ENCODE assay signal across 23 cellular contexts in genomic region chr7:124667754-124668153, GRCh38.
DNase-seq lines count a peak whose midpoint lies in the region; ATAC-seq, FAIRE-seq and TF ChIP-seq lines count a peak whose summit lies in the region.
"Had no signal": no experiment of that assay in that cellular context is flagged by ENCODE, and none has a peak within 500 bp of the region (broad histone marks: within the 10 kb centered on the region; RNA-seq: fewer than 3 reads in every experiment).

No MANE protein-coding gene starts in this region.

- peaks cover 4% of the 10 kb centered on the region; the same call in 1 of the 2 replicates for H3K9me2 ChIP-seq in GM23338 (ENCODE audit: insufficient read depth)

- H3K4me1 ChIP-seq in GM23338 (ENCODE audit: insufficient read depth), result 0 out of 2 replicates have a peak, but pooled peaks cover 2% of the 10 kb centered on the region
- H3K4me1 ChIP-seq in parathyroid adenoma, result no peaks in the 10 kb centered on the region
- H3K4me1 ChIP-seq: Caco-2 had no signal

- H3K36me3 ChIP-seq in GM23338 (ENCODE audit: insufficient read depth) (no peaks in the 10 kb centered on the region), parathyroid adenoma (ENCODE audit: control insufficient read depth, insufficient read depth, low read length) (no peaks in the 10 kb centered on the region)

- H3K9ac ChIP-seq in parathyroid adenoma, result no peak overlapping the region

- no peaks in the 10 kb centered on the region for H3K27me3 ChIP-seq in GM23338 (ENCODE audit: insufficient read depth)
- no peaks in the 10 kb centered on the region for H3K27me3 ChIP-seq in parathyroid adenoma (ENCODE audit: control insufficient read depth, insufficient read depth, low read length)

- no peaks in the 10 kb centered on the region for H3K36me3 Mint-ChIP-seq in GM23338 (ENCODE audit: low read depth)
- H3K36me3 Mint-ChIP-seq: CD8-positive, alpha-beta T cell had no signal

- no peak overlapping the region for H3K4me3 Mint-ChIP-seq in GM23338
- H3K4me3 Mint-ChIP-seq: B cell; CD8-positive, alpha-beta T cell; T-helper 17 cell had no signal

- H3K9me3 ChIP-seq in parathyroid adenoma (ENCODE audit: control insufficient read depth, low read length), result no peaks in the 10 kb centered on the region
- H3K9me3 ChIP-seq: Caco-2 had no signal

- no peak overlapping the region for H3K27ac Mint-ChIP-seq in GM23338
- H3K27ac Mint-ChIP-seq: B cell; CD8-positive, alpha-beta T cell; T-helper 17 cell had no signal

- no peak for TF ChIP-seq CTCF in GM23338 (conservative IDR thresholded peaks at IDR 0.05; ENCODE audit: low read depth in 2 of 2)
- no peak for TF ChIP-seq CTCF in parathyroid adenoma (IDR thresholded peaks at IDR 0.05)
- no peak for TF ChIP-seq CTCF in D721Med (IDR thresholded peaks at IDR 0.05; ENCODE audit: insufficient read depth, missing control alignments)

- H3K4me3 ChIP-seq in GM23338 (no peak overlapping the region), parathyroid adenoma (ENCODE audit: low read depth, low read length) (no peak overlapping the region)
- H3K4me3 ChIP-seq: SK-N-MC had no signal

- no peaks in the 10 kb centered on the region for H3K9me3 Mint-ChIP-seq in GM23338
- H3K9me3 Mint-ChIP-seq: CD8-positive, alpha-beta T cell had no signal

- no peaks in the 10 kb centered on the region for H4K20me1 ChIP-seq in GM23338 (replicated peaks; ENCODE audit: insufficient read depth)

- H3K4me2 ChIP-seq in GM23338 (no peak overlapping the region), parathyroid adenoma (ENCODE audit: low read length) (peak overlapping the region; percentile 49)

- H3K79me2 ChIP-seq in GM23338 (replicated peaks; ENCODE audit: insufficient read depth) (no peaks in the 10 kb centered on the region), parathyroid adenoma (no peaks in the 10 kb centered on the region)

- H2AFZ ChIP-seq in GM23338, result peak overlapping the region; percentile 4; the same call in 1 of the 2 replicates
- no peak overlapping the region for H2AFZ ChIP-seq in parathyroid adenoma

- H3K4me1 Mint-ChIP-seq in GM23338, result peaks cover 13% of the 10 kb centered on the region
- H3K4me1 Mint-ChIP-seq: B cell, T-helper 17 cell had no signal

- H3K27me3 Mint-ChIP-seq in GM23338 (ENCODE audit: insufficient read depth, low read depth, poor library complexity), result no peaks in the 10 kb centered on the region
- H3K27me3 Mint-ChIP-seq: B cell, T-helper 17 cell had no signal

- no peaks in the 10 kb centered on the region for H3F3A ChIP-seq in GM23338 (replicated peaks; ENCODE audit: low read depth)

- H3K27ac ChIP-seq in GM23338 (ENCODE audit: low read depth) (no peak overlapping the region), parathyroid adenoma (no peak overlapping the region)
- H3K27ac ChIP-seq: 22Rv1, C4-2B, SK-N-MC had no signal

- FAIRE-seq in D721Med (lab: Jason Lieb, UNC), result no peak
- FAIRE-seq: GM18507, H1, RCC 7860 had no signal

- ATAC-seq in GM23338 (no peak), HG02610 (IDR thresholded peaks at IDR 0.05; ENCODE audit: unreplicated experiment) (no peak), GM21576 (IDR thresholded peaks at IDR 0.05; ENCODE audit: unreplicated experiment) (no peak)
- ATAC-seq: CD8-positive, alpha-beta T cell; T-helper 17 cell had no signal

- DNase-seq in DMS53 (lab: John Stamatoyannopoulos, UW) (peak; percentile 6), DMS53 treated with DMSO at 0.1 percent for 48 hours (lab: John Stamatoyannopoulos, UW; ENCODE audit: unreplicated experiment) (no peak), GM23338 (ENCODE audit: low spot score) (no peak), NCI-H69 (lab: John Stamatoyannopoulos, UW) (peak; percentile 61), D721Med (ENCODE audit: insufficient read length, low spot score) (no peak)
- DNase-seq: Caco-2; CD8-positive, alpha-beta T cell; KBM-7; NCI-H345; NCI-H510A treated with DMSO at 0.1 percent for 48 hours; NCI-H82; SIG-M5; T-helper 17 cell had no signal

TF ChIP-seq in GM23338, 12 proteins besides CTCF, POLR2A, EP300 and RAD21:
- TF ChIP-seq JUNB (IDR thresholded peaks at IDR 0.05; ENCODE audit: unreplicated experiment) (no peak), ETS1 (IDR thresholded peaks at IDR 0.05) (no peak), EZH2phosphoT487 (IDR thresholded peaks at IDR 0.05; ENCODE audit: unreplicated experiment) (no peak), STAT1 (IDR thresholded peaks at IDR 0.05; ENCODE audit: unreplicated experiment) (no peak), ZNF114 (CRISPR knock-in tag; IDR thresholded peaks at IDR 0.05) (no peak), POLR2AphosphoS5 (IDR thresholded peaks at IDR 0.05; ENCODE audit: low read depth) (no peak)

Comparison
In these comparisons a context has a peak if more than half of its experiments do, and no peak if none do; other contexts are left out.
1. DNase-seq: peak in DMS53 (single experiment) and NCI-H69 (single experiment); none in DMS53 treated with DMSO at 0.1 percent for 48 hours (single experiment), GM23338 (single experiment) and D721Med (single experiment).